Comparison of ENCODE assay signal across 1 cellular context in genomic region chrX:153110735-153111134, GRCh38. TPM values are rescaled to one million over a fixed set of nuclear protein-coding genes. Genes with fewer than 3 reads are reported as not detected.
"Had no signal": no experiment of that assay in that cellular context is flagged by ENCODE, and none has a peak within 500 bp of the region (broad histone marks: within the 10 kb centered on the region; RNA-seq: fewer than 3 reads in every experiment).

No MANE protein-coding gene starts in this region.

RNA-seq across cellular contexts. Expression of gene PNMA3, which starts 54.5 kb away (rescaled TPM):
- total RNA-seq: ascending aorta had no signal
